ENCODE assay signal across 30 cellular contexts in genomic region chr1:33547574-33547973, GRCh38.
"Had no signal": no experiment of that assay in that cellular context is flagged by ENCODE, and none has a peak within 500 bp of the region (broad histone marks: within the 10 kb centered on the region; RNA-seq: fewer than 3 reads in every experiment).

No MANE protein-coding gene starts in this region.

- FAIRE-seq: islet of Langerhans, kidney had no signal

- H3K4me1 Mint-ChIP-seq: immature natural killer cell; mesothelial cell of epicardium; naive thymus-derived CD4-positive, alpha-beta T cell; stimulated activated effector memory CD8-positive, alpha-beta T cell treated with anti-CD3 and anti-CD28 coated beads, Interleukin-12 subunit alpha, Interleukin-12 subunit beta, amount 100 ng/mL, for 72 hours had no signal

- H3K27ac Mint-ChIP-seq: immature natural killer cell; mesothelial cell of epicardium; naive thymus-derived CD4-positive, alpha-beta T cell; natural killer cell treated with Interleukin-12 subunit alpha and Interleukin-12 subunit beta and Interleukin-15 and Interleukin-18, amount 100 ng/mL, for 72 hours; progenitor cell of endocrine pancreas; stimulated activated effector memory CD8-positive, alpha-beta T cell treated with anti-CD3 and anti-CD28 coated beads, Interleukin-12 subunit alpha, Interleukin-12 subunit beta, amount 100 ng/mL, for 72 hours; stimulated activated naive CD8-positive, alpha-beta T cell treated with anti-CD3 and anti-CD28 coated beads, Interleukin-15, Interleukin-2, amounts not matched to agents 100 ng/mL and 50 ng/mL, for 24 hours had no signal

- H3K27ac ChIP-seq: left lung, lower lobe of right lung, ovary, right atrium auricular region, right lobe of liver, suprapubic skin, thoracic aorta, tibial artery, upper lobe of right lung, uterus had no signal

- H3K4me3 ChIP-seq: left lung, lower lobe of right lung, mucosa of descending colon, ovary, right atrium auricular region, right lobe of liver, suprapubic skin, thoracic aorta, tibial artery, upper lobe of right lung, uterus had no signal

- H3K4me1 ChIP-seq: left lung, lower lobe of right lung, right atrium auricular region, right lobe of liver, suprapubic skin, tibial artery, upper lobe of right lung, uterus had no signal

- ATAC-seq: left colon; left lung; lower lobe of right lung; mucosa of descending colon; naive thymus-derived CD4-positive, alpha-beta T cell; natural killer cell treated with Interleukin-12 subunit alpha and Interleukin-12 subunit beta and Interleukin-15 and Interleukin-18, amount 100 ng/mL, for 72 hours; right lobe of liver; stimulated activated effector memory CD8-positive, alpha-beta T cell treated with anti-CD3 and anti-CD28 coated beads, Interleukin-12 subunit alpha, Interleukin-12 subunit beta, amount 100 ng/mL, for 72 hours; upper lobe of right lung had no signal

- H3K27me3 ChIP-seq: left lung, ovary, right atrium auricular region, right lobe of liver, tibial artery, upper lobe of right lung, uterus had no signal

- H3K36me3 Mint-ChIP-seq: immature natural killer cell; mesothelial cell of epicardium; naive thymus-derived CD4-positive, alpha-beta T cell; natural killer cell treated with Interleukin-12 subunit alpha and Interleukin-12 subunit beta and Interleukin-15 and Interleukin-18, amount 100 ng/mL, for 72 hours; stimulated activated effector memory CD8-positive, alpha-beta T cell treated with anti-CD3 and anti-CD28 coated beads, Interleukin-12 subunit alpha, Interleukin-12 subunit beta, amount 100 ng/mL, for 72 hours had no signal

- H3K9me3 ChIP-seq: right lobe of liver, upper lobe of right lung, uterus had no signal

- H3K36me3 ChIP-seq: left lung, lower lobe of right lung, ovary, right atrium auricular region, right lobe of liver, suprapubic skin, thoracic aorta, tibial artery, upper lobe of right lung, uterus had no signal

- H3K27me3 Mint-ChIP-seq: progenitor cell of endocrine pancreas had no signal

- DNase-seq: hippocampal formation; immature natural killer cell; kidney; left colon; left lung; lower lobe of right lung; mammary epithelial cell; mesenchymal stem cell; mucosa of descending colon; naive thymus-derived CD4-positive, alpha-beta T cell; ovary; right lobe of liver; stimulated activated CD4-positive, alpha-beta T cell treated with anti-CD3 and anti-CD28 coated beads, Interleukin-12 subunit alpha, Interleukin-12 subunit beta, amount 100 ng/mL, for 4 hours; stimulated activated CD4-positive, alpha-beta T cell treated with anti-CD3 and anti-CD28 coated beads, Interleukin-15, amount 100 ng/mL, for 24 hours; stimulated activated CD4-positive, alpha-beta T cell treated with anti-CD3 and anti-CD28 coated beads, Interleukin-2, amount 100 ng/mL, for 24 hours; stimulated activated CD4-positive, alpha-beta T cell treated with anti-CD3 and anti-CD28 coated beads, Interleukin-4, amount 100 ng/mL, for 24 hours; stimulated activated naive CD4-positive, alpha-beta T cell; tibial artery; trophoblast cell; upper lobe of right lung; uterus had no signal

- H3K4me3 Mint-ChIP-seq: immature natural killer cell; mesothelial cell of epicardium; naive thymus-derived CD4-positive, alpha-beta T cell; natural killer cell treated with Interleukin-12 subunit alpha and Interleukin-12 subunit beta and Interleukin-15 and Interleukin-18, amount 100 ng/mL, for 72 hours; stimulated activated effector memory CD8-positive, alpha-beta T cell treated with anti-CD3 and anti-CD28 coated beads, Interleukin-12 subunit alpha, Interleukin-12 subunit beta, amount 100 ng/mL, for 72 hours; stimulated activated naive CD8-positive, alpha-beta T cell treated with anti-CD3 and anti-CD28 coated beads, Interleukin-15, Interleukin-2, amounts not matched to agents 100 ng/mL and 50 ng/mL, for 24 hours had no signal

- H3K9me3 Mint-ChIP-seq: stimulated activated effector memory CD8-positive, alpha-beta T cell treated with anti-CD3 and anti-CD28 coated beads, Interleukin-12 subunit alpha, Interleukin-12 subunit beta, amount 100 ng/mL, for 72 hours had no signal
